Comparison of ENCODE assay signal across 29 cellular contexts in the genomic region with DNA sequence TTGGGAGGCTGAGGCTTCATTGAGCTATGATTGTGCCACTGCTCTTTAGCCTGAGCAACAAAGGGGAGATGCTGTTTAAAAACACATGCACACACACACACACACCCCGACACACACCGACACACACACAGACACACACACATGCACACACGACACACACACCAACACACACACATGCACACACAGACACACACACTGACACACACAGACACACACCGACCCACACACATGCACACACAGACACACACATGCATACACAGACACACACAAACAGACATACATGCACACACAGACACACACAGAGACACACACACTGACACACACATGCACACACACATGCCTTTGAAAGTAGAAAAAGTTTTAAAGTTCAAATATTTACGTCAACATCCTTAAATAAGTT. TPM values are rescaled to one million over a fixed set of nuclear protein-coding genes. Genes with fewer than 3 reads are reported as not detected.
"Had no signal": no experiment of that assay in that cellular context is flagged by ENCODE, and none has a peak within 500 bp of the region (broad histone marks: within the 10 kb centered on the region; RNA-seq: fewer than 3 reads in every experiment).

No MANE protein-coding gene starts in this region.

- ATAC-seq: activated CD8-positive, alpha-beta memory T cell treated with anti-CD3 and anti-CD28 coated beads, Interleukin-2, amount 10 ng/mL, durations not matched to agents 7 days and 5 days; T-cell had no signal

- DNase-seq: activated B cell treated with CpG ODN at 0.5 μM for 24 hours; activated CD4-positive, alpha-beta T cell treated with anti-CD3 and anti-CD28 coated beads for 1 hour; activated CD4-positive, alpha-beta T cell treated with anti-CD3 and anti-CD28 coated beads, Interleukin-2, amount 10 ng/mL, durations not matched to agents 24 days and 14 days; activated CD4-positive, alpha-beta T cell treated with anti-CD3 and anti-CD28 coated beads, Interleukin-2, amount 50 U/mL, for 48 hours; activated CD8-positive, alpha-beta memory T cell treated with anti-CD3 and anti-CD28 coated beads, Interleukin-2, amount 10 ng/mL, durations not matched to agents 7 days and 5 days; activated effector memory CD4-positive, alpha-beta T cell treated with Interleukin-2 at 50 U/mL for 16 hours; activated naive CD4-positive, alpha-beta T cell treated with Interleukin-2 at 50 U/mL for 16 hours; amygdala; cerebellar nuclear complex; Kasumi-1; NCI-H1105 treated with DMSO at 0.1 percent for 48 hours; NCI-H1436 treated with DMSO at 0.1 percent for 48 hours; NCI-H187 treated with DMSO at 0.1 percent for 48 hours; NCI-H2081 treated with DMSO at 0.1 percent for 48 hours; NCI-H2227 treated with DMSO at 0.1 percent for 48 hours; NCI-H446 treated with DMSO at 0.1 percent for 48 hours; NCI-H526; NCI-H82; SIG-M5; T-cell; T-helper 2 cell; T1000 had no signal

- H3K36me3 ChIP-seq: cardiac muscle cell had no signal

- H3K4me3 ChIP-seq: cardiac muscle cell, SK-N-MC had no signal

- FAIRE-seq: astrocyte, TTC549 had no signal

- H3K27ac ChIP-seq: cardiac muscle cell, SK-N-MC had no signal

RNA-seq across cellular contexts. Expression of gene FGF19, which starts 23.1 kb away (rescaled TPM):
- total RNA-seq: activated B cell treated with CpG ODN at 0.5 μM for 24 hours; activated CD4-positive, alpha-beta T cell treated with anti-CD3 and anti-CD28 coated beads, Interleukin-2, amount 10 ng/mL, durations not matched to agents 24 days and 14 days; activated CD8-positive, alpha-beta memory T cell treated with anti-CD3 and anti-CD28 coated beads, Interleukin-2, amount 10 ng/mL, durations not matched to agents 7 days and 5 days; activated T-helper 1 cell treated with anti-CD3 and anti-CD28 coated beads, Interleukin-12 subunit alpha, Interleukin-12 subunit beta, Interleukin-2, Interleukin-4 antibody, amounts not matched to agents 30 ng/mL and 10 ng/mL and 1 ng/mL, durations not matched to agents 14 hours and 24 hours and 36 hours; astrocyte; cardiac muscle cell; OCI-LY7; RPMI7951 had no signal
- polyA plus RNA-seq: cardiac muscle cell had no signal
